ENCODE assay signal across 18 cellular contexts in the genomic region with DNA sequence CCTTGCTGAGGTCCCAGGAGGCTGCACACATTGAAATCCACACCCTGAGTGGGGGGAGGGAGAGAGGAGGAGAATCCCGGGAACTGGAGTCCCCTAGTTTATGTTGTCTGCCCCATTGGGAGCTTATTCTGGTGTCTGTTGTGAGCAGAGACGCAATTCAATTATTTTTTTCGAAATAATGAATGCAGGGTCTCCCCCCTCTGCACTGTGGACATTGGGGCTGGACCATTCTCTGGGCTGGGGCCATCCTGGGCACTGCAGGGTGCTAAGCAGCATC.
"Had no signal": no experiment of that assay in that cellular context is flagged by ENCODE, and none has a peak within 500 bp of the region (broad histone marks: within the 10 kb centered on the region; RNA-seq: fewer than 3 reads in every experiment).

No MANE protein-coding gene starts in this region.

- H3K27me3 Mint-ChIP-seq: activated naive CD4-positive, alpha-beta T cell treated with anti-CD3 and anti-CD28 coated beads, Interleukin-2, amount 50 U/mL, for 24 hours; progenitor cell of endocrine pancreas had no signal

- H3K27me3 ChIP-seq: vagina had no signal

- H3K27ac ChIP-seq: epithelial cell of prostate, suprapubic skin, vagina had no signal

- H3K4me3 ChIP-seq: lung, suprapubic skin, vagina had no signal

- H3K27ac Mint-ChIP-seq: activated naive CD4-positive, alpha-beta T cell treated with anti-CD3 and anti-CD28 coated beads, Interleukin-2, amount 50 U/mL, for 24 hours; activated T-cell treated with anti-CD3 and anti-CD28 coated beads, Interleukin-2, amount 50 U/mL, for 72 hours; effector memory CD8-positive, alpha-beta T cell; nephron; progenitor cell of endocrine pancreas had no signal

- H3K4me1 ChIP-seq: vagina had no signal

- DNase-seq: activated CD4-positive, alpha-beta T cell treated with anti-CD3 and anti-CD28 coated beads for 1 hour; activated CD4-positive, alpha-beta T cell treated with anti-CD3 and anti-CD28 coated beads, Interleukin-2, amount 50 U/mL, for 4 hours; activated effector memory CD4-positive, alpha-beta T cell treated with anti-CD3 and anti-CD28 coated beads, Interleukin-2, amount 50 U/mL, for 16 hours; activated T-cell treated with anti-CD3 and anti-CD28 coated beads, Interleukin-2, amount 50 U/mL, for 72 hours; dermis blood vessel endothelial cell; effector memory CD8-positive, alpha-beta T cell; foreskin fibroblast; midbrain; stimulated activated naive CD8-positive, alpha-beta T cell treated with anti-CD3 and anti-CD28 coated beads, Interleukin-15, Interleukin-2, amounts not matched to agents 100 U/mL and 50 U/mL, for 24 hours; trophoblast cell had no signal

- ATAC-seq: activated T-cell treated with anti-CD3 and anti-CD28 coated beads, Interleukin-2, amount 50 U/mL, for 72 hours; effector memory CD8-positive, alpha-beta T cell; left lobe of liver; stimulated activated naive CD8-positive, alpha-beta T cell treated with anti-CD3 and anti-CD28 coated beads, Interleukin-15, Interleukin-2, amounts not matched to agents 100 U/mL and 50 U/mL, for 24 hours had no signal

- H3K36me3 Mint-ChIP-seq: activated naive CD4-positive, alpha-beta T cell treated with anti-CD3 and anti-CD28 coated beads, Interleukin-2, amount 50 U/mL, for 24 hours had no signal

- H3K4me1 Mint-ChIP-seq: activated naive CD4-positive, alpha-beta T cell treated with anti-CD3 and anti-CD28 coated beads, Interleukin-2, amount 50 U/mL, for 24 hours; nephron had no signal

- H3K4me3 Mint-ChIP-seq: activated naive CD4-positive, alpha-beta T cell treated with anti-CD3 and anti-CD28 coated beads, Interleukin-2, amount 50 U/mL, for 24 hours; activated T-cell treated with anti-CD3 and anti-CD28 coated beads, Interleukin-2, amount 50 U/mL, for 72 hours; effector memory CD8-positive, alpha-beta T cell had no signal

- H3K36me3 ChIP-seq: suprapubic skin, vagina had no signal

- H3K9me3 Mint-ChIP-seq: activated naive CD4-positive, alpha-beta T cell treated with anti-CD3 and anti-CD28 coated beads, Interleukin-2, amount 50 U/mL, for 24 hours; activated T-cell treated with anti-CD3 and anti-CD28 coated beads, Interleukin-2, amount 50 U/mL, for 72 hours; effector memory CD8-positive, alpha-beta T cell had no signal

- H3K9me3 ChIP-seq: suprapubic skin, vagina had no signal
